ENCODE assay signal across 8 cellular contexts in the genomic region with DNA sequence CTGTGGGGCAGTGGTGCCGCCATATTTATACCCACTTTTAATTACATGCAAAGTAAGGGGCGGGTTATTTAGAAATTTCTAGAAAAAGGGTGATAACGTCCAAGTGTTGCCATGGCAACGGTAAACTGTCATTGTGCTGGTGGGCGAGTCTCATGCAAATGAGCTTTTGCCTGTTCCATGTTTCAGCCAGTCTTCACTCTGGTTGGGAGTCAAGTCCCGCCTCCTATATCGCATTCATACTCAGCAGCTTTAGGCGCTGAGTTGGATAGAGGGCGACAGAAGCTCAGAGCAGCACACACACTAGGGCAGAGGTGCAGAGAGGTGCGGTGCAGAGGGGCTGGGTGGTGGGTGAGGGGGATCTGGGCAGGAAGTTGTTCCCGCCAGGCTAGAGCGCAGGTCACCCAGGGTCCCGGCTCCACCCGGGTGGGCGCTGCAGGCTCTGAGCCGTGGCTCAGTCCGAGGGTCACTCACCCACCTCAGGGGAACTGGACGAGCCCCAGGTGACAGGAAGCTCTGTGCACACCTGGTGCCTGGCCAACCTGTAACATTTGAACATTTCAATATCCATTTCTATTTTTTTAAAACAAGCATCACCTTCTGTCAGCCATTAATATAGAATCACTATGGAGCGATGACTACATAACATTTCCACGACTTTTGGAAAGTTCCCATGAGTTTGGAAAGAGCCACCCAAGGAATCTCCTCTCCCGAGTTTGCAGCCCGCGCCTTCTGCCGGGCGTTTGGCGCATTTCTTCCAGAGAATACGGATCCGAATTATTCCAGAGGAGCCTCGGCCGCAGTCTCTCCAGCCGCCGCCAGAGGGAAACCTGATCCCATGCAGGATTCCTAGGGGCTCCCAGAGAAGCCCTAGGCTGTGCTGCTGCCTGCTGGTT.
A peak's percentile ranks its signal among the peaks of the same experiment; 100 is the strongest.
DNase-seq lines count a peak whose midpoint lies in the region; ATAC-seq, FAIRE-seq and TF ChIP-seq lines count a peak whose summit lies in the region.

No MANE protein-coding gene starts in this region.

- FAIRE-seq in A204.1 (lab: Jason Lieb, UNC) = peak; percentile 32

- intact Hi-C loops in MCF 10A (cut with micrococcal nuclease) = no loop called here

- H3K27me3 Mint-ChIP-seq in MCF 10A (ENCODE audit: insufficient read depth, unreplicated experiment) = peaks cover 90% of the 10 kb centered on the region

- no peaks in the 10 kb centered on the region for H3K36me3 Mint-ChIP-seq in MCF 10A (ENCODE audit: insufficient read depth, unreplicated experiment)

- TF ChIP-seq CTCF in GM12873 (IDR thresholded peaks at IDR 0.05; ENCODE audit: insufficient read depth, low read depth, low read length, missing control alignments) = peak; percentile 36
- peak; percentile 80 for TF ChIP-seq CTCF in MCF 10A (IDR thresholded peaks at IDR 0.05; ENCODE audit: unreplicated experiment)

- no TSS peak for BruUV-seq in MCF 10A (replicated peaks; lab: Mats Ljungman, UMichigan)

- CTCF ChIA-PET in MCF 10A (lab: Yijun Ruan, JAX) = interaction anchor here (0.6 to 7.7 kb wide), 27 partner anchors 10 to 1291 kb away, joined by 3 to 145 read pairs (median 3); no protein-coding TSS in a partner anchor

- DNase-seq in NCI-H2227 (lab: John Stamatoyannopoulos, UW; ENCODE audit: unreplicated experiment) (peak; percentile 92), MCF 10A (ENCODE audit: unreplicated experiment) (peak; percentile 75), iPS-NIHi11 (ENCODE audit: low spot score) (peak; percentile 83), NCI-H1436 treated with DMSO at 0.1 percent for 48 hours (lab: John Stamatoyannopoulos, UW) (no peak)
- peak; percentile 13 to 35 for DNase-seq in stimulated activated CD4-positive, alpha-beta T cell treated with anti-CD3 and anti-CD28 coated beads, Interleukin-2, amount 100 ng/mL, for 48 hours

- ATAC-seq in GM21515 (IDR thresholded peaks at IDR 0.05; ENCODE audit: unreplicated experiment) = no peak

- no peak overlapping the region for H3K27ac Mint-ChIP-seq in MCF 10A (ENCODE audit: low read depth, unreplicated experiment)

- POLR2A ChIA-PET in MCF 10A (lab: Yijun Ruan, JAX) = no interaction called here

- H3K9me3 Mint-ChIP-seq in MCF 10A (ENCODE audit: unreplicated experiment) = no peaks in the 10 kb centered on the region

- H3K4me3 Mint-ChIP-seq in MCF 10A (ENCODE audit: unreplicated experiment) = no peak overlapping the region

- H3K4me1 Mint-ChIP-seq in MCF 10A (ENCODE audit: insufficient read depth, unreplicated experiment) = no peaks in the 10 kb centered on the region
